Comparison of ENCODE assay signal across 1 cellular context in genomic region chr4:10853196-10853595, GRCh38.
TF ChIP-seq lines count a peak whose summit lies in the region.

No MANE protein-coding gene starts in this region.

TF ChIP-seq in GM12878, 131 proteins besides CTCF, POLR2A, EP300 and RAD21:
- TF ChIP-seq RUNX3 (IDR thresholded peaks at IDR 0.05; ENCODE audit: low read length): peak; percentile 41; the same call in 1 of the 2 replicates
- no peak for TF ChIP-seq ZNF622 (IDR thresholded peaks at IDR 0.05)
